ENCODE assay signal across 24 cellular contexts in the genomic region with DNA sequence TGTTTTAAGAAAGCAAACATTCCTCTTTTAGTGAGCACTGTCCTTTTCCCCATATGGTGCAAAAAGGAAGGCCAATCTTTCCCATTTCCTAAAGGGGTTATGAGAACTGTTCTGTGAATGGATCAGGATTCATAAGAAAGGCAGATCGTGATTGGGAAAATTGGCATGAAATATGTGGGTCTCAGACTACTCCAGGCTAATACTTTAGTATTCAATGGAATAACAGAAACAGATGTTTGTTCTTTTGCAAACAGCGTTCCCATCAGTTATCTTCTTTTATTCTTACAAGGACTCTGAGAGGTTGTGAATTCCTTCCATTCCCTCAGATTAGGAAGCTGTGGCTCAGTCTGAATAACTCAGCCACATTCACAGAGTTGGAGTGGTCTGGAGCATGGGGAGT. TPM values are rescaled to one million over a fixed set of nuclear protein-coding genes. Genes with fewer than 3 reads are reported as not detected.
"Had no signal": no experiment of that assay in that cellular context is flagged by ENCODE, and none has a peak within 500 bp of the region (broad histone marks: within the 10 kb centered on the region; RNA-seq: fewer than 3 reads in every experiment).

No MANE protein-coding gene starts in this region.

- H3K4me3 ChIP-seq: gastrocnemius medialis, skin epidermis, stomach, suprapubic skin, tibial nerve had no signal

- H3K27me3 ChIP-seq: gastrocnemius medialis, neutrophil, stomach, suprapubic skin, tibial nerve had no signal

- DNase-seq: activated naive CD4-positive, alpha-beta T cell treated with Interleukin-2 at 50 U/mL for 16 hours; activated naive CD8-positive, alpha-beta T cell treated with anti-CD3 and anti-CD28 coated beads, Interleukin-2, amount 10 ng/mL, durations not matched to agents 7 days and 5 days; activated T-cell treated with anti-CD3 and anti-CD28 coated beads, Interleukin-2, amount 50 U/mL, for 1 hour; cortex of kidney; endodermal cell; gastrocnemius medialis; head of caudate nucleus; islet precursor cell; left colon; right cardiac atrium; stomach; T-helper 9 cell had no signal

- H3K4me1 ChIP-seq: gastrocnemius medialis, parathyroid adenoma, stomach, suprapubic skin, tibial nerve had no signal

- H3K9ac ChIP-seq: parathyroid adenoma had no signal

- ATAC-seq: gastrocnemius medialis; left colon; right cardiac atrium; stimulated activated memory B cell treated with anti-CD40 and anti-IgM and Interleukin-4, amounts not matched to agents 10 μg/mL and 1 μg/mL and 100 μg/mL, for 72 hours; WTC11 had no signal

- H3K36me3 ChIP-seq: gastrocnemius medialis, neutrophil, stomach, suprapubic skin, tibial nerve had no signal

- H3K27ac ChIP-seq: gastrocnemius medialis, neutrophil, parathyroid adenoma, skin epidermis, stomach, suprapubic skin, tibial nerve had no signal

- H2AFZ ChIP-seq: parathyroid adenoma had no signal

- H3K79me2 ChIP-seq: parathyroid adenoma had no signal

- H3K9me3 ChIP-seq: neutrophil, stomach, suprapubic skin, tibial nerve had no signal

RNA-seq across cellular contexts. Expression of a gene that starts 58.8 kb away (rescaled TPM):
- total RNA-seq: activated naive CD8-positive, alpha-beta T cell treated with anti-CD3 and anti-CD28 coated beads, Interleukin-2, amount 10 ng/mL, durations not matched to agents 7 days and 5 days; cerebellum; endodermal cell; epithelial cell of proximal tubule; gastrocnemius medialis; left colon; mononuclear cell; myocyte; right cardiac atrium; stomach; T-helper 1 cell treated with Interleukin-12 subunit alpha and Interleukin-12 subunit beta and Interleukin-4 antibody, amounts not matched to agents 30 ng/mL and 1 ng/mL, for 36 hours; tibial nerve had no signal
